ENCODE assay signal across 1 cellular context in genomic region chr2:149330127-149331022, GRCh38.
TF ChIP-seq lines count a peak whose summit lies in the region.

LYPD6 (plus strand) TSS chr2:149330587; CDS start chr2:149437709, 107,122 bp downstream.

TF ChIP-seq in HEK293, 187 proteins besides CTCF, POLR2A, EP300 and RAD21 (continued from another document and continues in another):
- no peak for TF ChIP-seq ZNF645 (tag by site-specific recombination; IDR thresholded peaks at IDR 0.05)
- no peak for TF ChIP-seq ZNF248 (tag by site-specific recombination; IDR thresholded peaks at IDR 0.05)
- no peak for TF ChIP-seq ZNF654 (tag by site-specific recombination; IDR thresholded peaks at IDR 0.05; ENCODE audit: low read depth)
- no peak for TF ChIP-seq ATF2 (tag by site-specific recombination; IDR thresholded peaks at IDR 0.05; ENCODE audit: low read depth)
- no peak for TF ChIP-seq MZF1 (tag by site-specific recombination; IDR thresholded peaks at IDR 0.05; ENCODE audit: borderline replicate concordance)
- no peak for TF ChIP-seq ZNF302 (tag by site-specific recombination; IDR thresholded peaks at IDR 0.05; ENCODE audit: low read depth)
- TF ChIP-seq ZNF174 (tag by site-specific recombination; IDR thresholded peaks at IDR 0.05), result no peak
- peak; percentile 45; the same call in 1 of the 2 replicates for TF ChIP-seq ZNF561 (tag by site-specific recombination; IDR thresholded peaks at IDR 0.05; ENCODE audit: borderline replicate concordance)
- TF ChIP-seq ZNF768 (tag by site-specific recombination; IDR thresholded peaks at IDR 0.05), result no peak
- no peak for TF ChIP-seq KLF17 (tag by site-specific recombination; IDR thresholded peaks at IDR 0.05)
- TF ChIP-seq ZNF398 (tag by site-specific recombination; IDR thresholded peaks at IDR 0.05), result no peak
- no peak for TF ChIP-seq ZNF677 (tag by site-specific recombination; IDR thresholded peaks at IDR 0.05)
- TF ChIP-seq IKZF3 (tag by site-specific recombination; IDR thresholded peaks at IDR 0.05), result no peak; the same call in 1 of the 2 replicates
- TF ChIP-seq ZNF23 (tag by site-specific recombination; IDR thresholded peaks at IDR 0.05; ENCODE audit: borderline replicate concordance), result no peak
- peak; percentile 47 for TF ChIP-seq SP2 (tag by site-specific recombination; IDR thresholded peaks at IDR 0.05)
- no peak for TF ChIP-seq ZNF623 (tag by site-specific recombination; IDR thresholded peaks at IDR 0.05)
- no peak for TF ChIP-seq ZNF214 (tag by site-specific recombination; IDR thresholded peaks at IDR 0.05; ENCODE audit: borderline replicate concordance)
- TF ChIP-seq ZBTB26 (tag by site-specific recombination; optimal IDR thresholded peaks at IDR 0.05), result peak; percentile 77
- 0 out of 2 replicates have a peak, but pooled peaks have one; percentile 9 for TF ChIP-seq YY1 (tag by site-specific recombination; IDR thresholded peaks at IDR 0.05)
- TF ChIP-seq ZNF670 (tag by site-specific recombination; IDR thresholded peaks at IDR 0.05; ENCODE audit: low read depth), result no peak
- TF ChIP-seq ZNF639 (tag by site-specific recombination; IDR thresholded peaks at IDR 0.05), result no peak
- TF ChIP-seq ZNF324 (tag by site-specific recombination; IDR thresholded peaks at IDR 0.05), result 0 out of 2 replicates have a peak, but pooled peaks have one; percentile 25
- TF ChIP-seq PRDM2 (tag by site-specific recombination; IDR thresholded peaks at IDR 0.05; ENCODE audit: borderline replicate concordance), result no peak
- TF ChIP-seq TSHZ1 (tag by site-specific recombination; IDR thresholded peaks at IDR 0.05; ENCODE audit: borderline replicate concordance), result no peak
- peak; percentile 86 for TF ChIP-seq ZBTB8A (tag by site-specific recombination; IDR thresholded peaks at IDR 0.05)
- TF ChIP-seq KLF9 (tag by site-specific recombination; IDR thresholded peaks at IDR 0.05; ENCODE audit: low read depth), result peak; percentile 64
- no peak for TF ChIP-seq OSR2 (tag by site-specific recombination; IDR thresholded peaks at IDR 0.05)
- no peak for TF ChIP-seq ZNF707 (tag by site-specific recombination; IDR thresholded peaks at IDR 0.05)
- TF ChIP-seq ZNF350 (tag by site-specific recombination; IDR thresholded peaks at IDR 0.05), result no peak
- no peak; the same call in 1 of the 2 replicates for TF ChIP-seq ZEB2 (tag by site-specific recombination; IDR thresholded peaks at IDR 0.05)
- TF ChIP-seq PRDM4 (tag by site-specific recombination; IDR thresholded peaks at IDR 0.05), result no peak
- no peak for TF ChIP-seq ZSCAN5A (tag by site-specific recombination; IDR thresholded peaks at IDR 0.05)
- TF ChIP-seq KLF1 (tag by site-specific recombination; IDR thresholded peaks at IDR 0.05), result no peak
- TF ChIP-seq ZNF473 (tag by site-specific recombination; IDR thresholded peaks at IDR 0.05), result no peak
- TF ChIP-seq ZNF624 (tag by site-specific recombination; IDR thresholded peaks at IDR 0.05), result no peak
